1 cellular context compared by ENCODE assay signal in the genomic region with DNA sequence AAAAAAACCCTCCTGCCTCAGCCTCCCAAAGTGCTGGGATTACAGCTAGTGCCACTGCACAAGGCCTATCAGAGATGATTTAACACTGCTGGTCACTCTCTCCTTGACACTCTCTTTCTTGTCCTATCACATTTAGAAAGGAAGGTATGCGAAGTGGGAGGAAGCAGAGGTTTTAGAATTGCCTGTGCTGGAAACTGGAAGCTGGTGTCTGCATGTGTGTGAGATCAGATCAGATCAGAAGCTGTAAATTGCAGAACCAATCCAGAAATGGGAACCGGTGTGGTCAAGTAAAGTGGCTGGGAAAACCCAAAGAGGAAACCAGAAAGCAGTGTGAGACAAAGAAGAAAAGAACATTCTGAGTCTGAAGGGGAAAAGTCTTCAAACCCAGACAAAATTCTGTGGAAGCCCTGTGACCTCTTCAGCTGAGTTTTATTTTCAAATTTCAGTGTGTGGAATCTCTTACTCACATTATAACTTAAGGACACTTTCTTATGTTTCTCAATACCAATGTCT.
TF ChIP-seq lines count a peak whose summit lies in the region.

No MANE protein-coding gene starts in this region.

TF ChIP-seq in K562, 482 proteins besides CTCF, POLR2A, EP300 and RAD21 (continued from another document):
- TF ChIP-seq, protein P1, sequence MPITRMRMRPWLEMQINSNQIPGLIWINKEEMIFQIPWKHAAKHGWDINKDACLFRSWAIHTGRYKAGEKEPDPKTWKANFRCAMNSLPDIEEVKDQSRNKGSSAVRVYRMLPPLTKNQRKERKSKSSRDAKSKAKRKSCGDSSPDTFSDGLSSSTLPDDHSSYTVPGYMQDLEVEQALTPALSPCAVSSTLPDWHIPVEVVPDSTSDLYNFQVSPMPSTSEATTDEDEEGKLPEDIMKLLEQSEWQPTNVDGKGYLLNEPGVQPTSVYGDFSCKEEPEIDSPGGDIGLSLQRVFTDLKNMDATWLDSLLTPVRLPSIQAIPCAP (CRISPR knock-in tag; IDR thresholded peaks at IDR 0.05; ENCODE audit: borderline replicate concordance): no peak
- TF ChIP-seq PHTF2 (CRISPR knock-in tag; IDR thresholded peaks at IDR 0.05) (no peak), ZFP36 (IDR thresholded peaks at IDR 0.05; ENCODE audit: low read depth, low read length, partially characterized antibody) (peak; percentile 24), MEIS2 (IDR thresholded peaks at IDR 0.05; ENCODE audit: partially characterized antibody) (peak; percentile 81), MYC (IDR thresholded peaks at IDR 0.05; ENCODE audit: low read depth, low read length) (no peak), MYC (CRISPR knock-in tag; IDR thresholded peaks at IDR 0.05; ENCODE audit: borderline replicate concordance, low read depth) (no peak), NUFIP1 (IDR thresholded peaks at IDR 0.05; ENCODE audit: partially characterized antibody) (peak; percentile 8), CTBP1 (IDR thresholded peaks at IDR 0.05; ENCODE audit: borderline replicate concordance) (peak; percentile 54; the same call in 1 of the 2 replicates), ZNF668 (CRISPR knock-in tag; IDR thresholded peaks at IDR 0.05) (0 out of 2 replicates have a peak, but pooled peaks have one; percentile 4), ZNF197 (CRISPR knock-in tag; IDR thresholded peaks at IDR 0.05; ENCODE audit: low read depth) (0 out of 2 replicates have a peak, but pooled peaks have one; percentile 49), TAL1 (IDR thresholded peaks at IDR 0.05) (0 out of 2 replicates have a peak, but pooled peaks have one; percentile 7), NEUROD1 (IDR thresholded peaks at IDR 0.05; ENCODE audit: borderline replicate concordance, low read depth, low read length, partially characterized antibody) (peak; percentile 35), HMGN3 (IDR thresholded peaks at IDR 0.05; ENCODE audit: borderline replicate concordance, extremely low read depth, insufficient read length, low read depth, low read length) (peak; percentile 73), ZNF589 (CRISPR knock-in tag; IDR thresholded peaks at IDR 0.05; ENCODE audit: low read depth) (peak; percentile 45; the same call in 1 of the 2 replicates), GABPB1 (CRISPR knock-in tag; IDR thresholded peaks at IDR 0.05) (peak; percentile 23; the same call in 1 of the 2 replicates), GATA2 (CRISPR knock-in tag; IDR thresholded peaks at IDR 0.05) (peak; percentile 62; the same call in 1 of the 2 replicates), NBN (IDR thresholded peaks at IDR 0.05; ENCODE audit: low read depth) (peak; percentile 69; the same call in 1 of the 2 replicates), CHD4 (IDR thresholded peaks at IDR 0.05; ENCODE audit: insufficient read depth, insufficient replicate concordance, low read depth, low read length, poor library complexity, severe bottlenecking) (peak; percentile 36), PHF8 (IDR thresholded peaks at IDR 0.05; ENCODE audit: borderline replicate concordance, low read length) (peak; percentile 12; the same call in 1 of the 2 replicates), KAT7 (CRISPR knock-in tag; IDR thresholded peaks at IDR 0.05; ENCODE audit: borderline replicate concordance) (0 out of 2 replicates have a peak, but pooled peaks have one; percentile 28), L3MBTL2 (IDR thresholded peaks at IDR 0.05) (peak; percentile 38), ETV6 (IDR thresholded peaks at IDR 0.05; ENCODE audit: borderline replicate concordance in 1 of 2, low read depth in 2 of 2, low read length in 1 of 2) (peak in 1 of 2 experiments; percentile 66; a peak in 2 of 4 replicates), ETV6 (CRISPR knock-in tag; IDR thresholded peaks at IDR 0.05; ENCODE audit: borderline replicate concordance) (no peak), MAZ (CRISPR knock-in tag; conservative IDR thresholded peaks at IDR 0.05 in 1 of 2, IDR thresholded peaks at IDR 0.05 in 1 of 2) (0 out of 4 replicates have a peak, but pooled peaks of 1 of the 2 experiments have one; percentile 34), SPI1 (IDR thresholded peaks at IDR 0.05; ENCODE audit: borderline replicate concordance, low read depth, low read length) (peak; percentile 77; the same call in 1 of the 2 replicates), TEAD1 (CRISPR knock-in tag; IDR thresholded peaks at IDR 0.05) (peak in 1 of 2 experiments; percentile 65; a peak in 1 of 4 replicates)
- TF ChIP-seq, protein P2, sequence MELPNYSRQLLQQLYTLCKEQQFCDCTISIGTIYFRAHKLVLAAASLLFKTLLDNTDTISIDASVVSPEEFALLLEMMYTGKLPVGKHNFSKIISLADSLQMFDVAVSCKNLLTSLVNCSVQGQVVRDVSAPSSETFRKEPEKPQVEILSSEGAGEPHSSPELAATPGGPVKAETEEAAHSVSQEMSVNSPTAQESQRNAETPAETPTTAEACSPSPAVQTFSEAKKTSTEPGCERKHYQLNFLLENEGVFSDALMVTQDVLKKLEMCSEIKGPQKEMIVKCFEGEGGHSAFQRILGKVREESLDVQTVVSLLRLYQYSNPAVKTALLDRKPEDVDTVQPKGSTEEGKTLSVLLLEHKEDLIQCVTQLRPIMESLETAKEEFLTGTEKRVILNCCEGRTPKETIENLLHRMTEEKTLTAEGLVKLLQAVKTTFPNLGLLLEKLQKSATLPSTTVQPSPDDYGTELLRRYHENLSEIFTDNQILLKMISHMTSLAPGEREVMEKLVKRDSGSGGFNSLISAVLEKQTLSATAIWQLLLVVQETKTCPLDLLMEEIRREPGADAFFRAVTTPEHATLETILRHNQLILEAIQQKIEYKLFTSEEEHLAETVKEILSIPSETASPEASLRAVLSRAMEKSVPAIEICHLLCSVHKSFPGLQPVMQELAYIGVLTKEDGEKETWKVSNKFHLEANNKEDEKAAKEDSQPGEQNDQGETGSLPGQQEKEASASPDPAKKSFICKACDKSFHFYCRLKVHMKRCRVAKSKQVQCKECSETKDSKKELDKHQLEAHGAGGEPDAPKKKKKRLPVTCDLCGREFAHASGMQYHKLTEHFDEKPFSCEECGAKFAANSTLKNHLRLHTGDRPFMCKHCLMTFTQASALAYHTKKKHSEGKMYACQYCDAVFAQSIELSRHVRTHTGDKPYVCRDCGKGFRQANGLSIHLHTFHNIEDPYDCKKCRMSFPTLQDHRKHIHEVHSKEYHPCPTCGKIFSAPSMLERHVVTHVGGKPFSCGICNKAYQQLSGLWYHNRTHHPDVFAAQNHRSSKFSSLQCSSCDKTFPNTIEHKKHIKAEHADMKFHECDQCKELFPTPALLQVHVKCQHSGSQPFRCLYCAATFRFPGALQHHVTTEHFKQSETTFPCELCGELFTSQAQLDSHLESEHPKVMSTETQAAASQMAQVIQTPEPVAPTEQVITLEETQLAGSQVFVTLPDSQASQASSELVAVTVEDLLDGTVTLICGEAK (IDR thresholded peaks at IDR 0.05): peak; percentile 13; the same call in 1 of the 2 replicates
- TF ChIP-seq, protein P2 (CRISPR knock-in tag; IDR thresholded peaks at IDR 0.05): no peak
- TF ChIP-seq, protein P3, sequence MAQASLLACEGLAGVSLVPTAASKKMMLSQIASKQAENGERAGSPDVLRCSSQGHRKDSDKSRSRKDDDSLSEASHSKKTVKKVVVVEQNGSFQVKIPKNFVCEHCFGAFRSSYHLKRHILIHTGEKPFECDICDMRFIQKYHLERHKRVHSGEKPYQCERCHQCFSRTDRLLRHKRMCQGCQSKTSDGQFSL (CRISPR knock-in tag; IDR thresholded peaks at IDR 0.05): no peak
- TF ChIP-seq, protein P3 (tag; IDR thresholded peaks at IDR 0.05): peak in 1 of 2 experiments; percentile 19; a peak in 1 of 4 replicates
- TF ChIP-seq, protein P4, sequence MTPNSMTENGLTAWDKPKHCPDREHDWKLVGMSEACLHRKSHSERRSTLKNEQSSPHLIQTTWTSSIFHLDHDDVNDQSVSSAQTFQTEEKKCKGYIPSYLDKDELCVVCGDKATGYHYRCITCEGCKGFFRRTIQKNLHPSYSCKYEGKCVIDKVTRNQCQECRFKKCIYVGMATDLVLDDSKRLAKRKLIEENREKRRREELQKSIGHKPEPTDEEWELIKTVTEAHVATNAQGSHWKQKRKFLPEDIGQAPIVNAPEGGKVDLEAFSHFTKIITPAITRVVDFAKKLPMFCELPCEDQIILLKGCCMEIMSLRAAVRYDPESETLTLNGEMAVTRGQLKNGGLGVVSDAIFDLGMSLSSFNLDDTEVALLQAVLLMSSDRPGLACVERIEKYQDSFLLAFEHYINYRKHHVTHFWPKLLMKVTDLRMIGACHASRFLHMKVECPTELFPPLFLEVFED (CRISPR knock-in tag; conservative IDR thresholded peaks at IDR 0.05): no peak
